ENCODE assay signal across 20 cellular contexts in genomic region chr10:123158682-123159081, GRCh38. TPM values are rescaled to one million over a fixed set of nuclear protein-coding genes. Genes with fewer than 3 reads are reported as not detected.
DNase-seq lines count a peak whose midpoint lies in the region; ATAC-seq, FAIRE-seq and TF ChIP-seq lines count a peak whose summit lies in the region.
"Had no signal": no experiment of that assay in that cellular context is flagged by ENCODE, and none has a peak within 500 bp of the region (broad histone marks: within the 10 kb centered on the region; RNA-seq: fewer than 3 reads in every experiment).

No MANE protein-coding gene starts in this region.

- TF ChIP-seq POLR2A in suprapubic skin (IDR thresholded peaks at IDR 0.05) = no peak

- CTCF ChIA-PET in SK-N-SH (lab: Yijun Ruan, JAX) = interaction anchor here (1.1 to 1.4 kb wide), 2 partner anchors 19 to 222 kb away, joined by 4 read pairs; no protein-coding TSS in a partner anchor
- CTCF ChIA-PET in T-cell (lab: Charles Lee) = interaction anchor here in 1 of 2 donors (1.2 kb wide), 1 partner anchor 83 kb away, joined by 3 read pairs; no protein-coding TSS in a partner anchor

- no peak for DNase-seq in SK-N-SH
- no peak for DNase-seq in GM06990 (ENCODE audit: extremely low read depth, insufficient read length)
- no peak for DNase-seq in T-cell
- no peak for DNase-seq in frontal cortex (ENCODE audit: low spot score in 2 of 2)
- no peak for DNase-seq in suprapubic skin (ENCODE audit: low spot score in 2 of 2)
- DNase-seq in DMS53 (lab: John Stamatoyannopoulos, UW) = no peak
- no peak for DNase-seq in cerebellum (ENCODE audit: low spot score)
- DNase-seq: activated B cell treated with CpG ODN at 0.5 μM for 24 hours; foreskin fibroblast; GDM1; NCI-H1092; stimulated activated CD4-positive, alpha-beta T cell treated with anti-CD3 and anti-CD28 coated beads, Interleukin-4, amount 100 ng/mL, for 1 hour had no signal

- H3K9ac ChIP-seq in SK-N-SH = no peak overlapping the region
- H3K9ac ChIP-seq: neural progenitor cell had no signal

- no peak for TF ChIP-seq RAD21 in SK-N-SH (IDR thresholded peaks at IDR 0.05; ENCODE audit: low read length)

- no peaks in the 10 kb centered on the region for H3K9me2 ChIP-seq in SK-N-SH

- no peak for TF ChIP-seq EP300 in SK-N-SH (IDR thresholded peaks at IDR 0.05; ENCODE audit: borderline replicate concordance in 1 of 2, low read depth in 1 of 2, low read length in 1 of 2)
- TF ChIP-seq EP300 in suprapubic skin (IDR thresholded peaks at IDR 0.05) = no peak

- no peak overlapping the region for H2AFZ ChIP-seq in SK-N-SH (ENCODE audit: low read depth)
- H2AFZ ChIP-seq: neural progenitor cell had no signal

- peaks cover 15% of the 10 kb centered on the region for H3F3A ChIP-seq in SK-N-SH (replicated peaks; ENCODE audit: insufficient read depth)

- peaks cover 93% of the 10 kb centered on the region for H3K79me2 ChIP-seq in SK-N-SH (ENCODE audit: insufficient read depth)

- H3K36me3 ChIP-seq in SK-N-SH (replicated peaks in 1 of 2; ENCODE audit: control insufficient read depth in 1 of 2, insufficient read depth in 2 of 2, low read length in 1 of 2) = peaks cover 77 to 78% of the 10 kb centered on the region in 2 experiments
- peaks cover 9% of the 10 kb centered on the region for H3K36me3 ChIP-seq in GM06990 (ENCODE audit: control insufficient read depth, insufficient read depth, low read length)
- H3K36me3 ChIP-seq in suprapubic skin = peaks cover 58% of the 10 kb centered on the region

- peak overlapping the region; percentile 80; the same call in 1 of the 2 replicates for H3K4me2 ChIP-seq in SK-N-SH

- H3K36me3 Mint-ChIP-seq in T-cell = peaks cover 47% of the 10 kb centered on the region

- ATAC-seq in SK-N-SH treated with all-trans-retinoic acid at 6 μM for 48 hours (no peak), T-cell (replicated peaks in 1 of 4) (no peak)

- no peaks in the 10 kb centered on the region for H3K27me3 Mint-ChIP-seq in T-cell
- H3K27me3 Mint-ChIP-seq: activated B cell treated with CpG ODN at 0.5 μM for 24 hours had no signal

- H3K27ac Mint-ChIP-seq in T-cell = peak overlapping the region; percentile 40 to 57
- H3K27ac Mint-ChIP-seq: activated B cell treated with CpG ODN at 0.5 μM for 24 hours, neural progenitor cell, type B pancreatic cell had no signal

- no peaks in the 10 kb centered on the region for H3K9me3 Mint-ChIP-seq in T-cell
- H3K9me3 Mint-ChIP-seq: activated B cell treated with CpG ODN at 0.5 μM for 24 hours, neural progenitor cell, type B pancreatic cell had no signal

- FAIRE-seq in frontal cortex (lab: Jason Lieb, UNC) = peak; percentile 30
- FAIRE-seq: bronchial epithelial cell had no signal

- H3K4me3 Mint-ChIP-seq in T-cell = peak overlapping the region in 1 of 3 donors; percentile 6
- H3K4me3 Mint-ChIP-seq: activated B cell treated with CpG ODN at 0.5 μM for 24 hours, neural progenitor cell, type B pancreatic cell had no signal

- H3K4me3 ChIP-seq in SK-N-SH (ENCODE audit: low read depth in 2 of 2, low read length in 1 of 2) (0 out of 4 replicates have a peak overlapping the region, but pooled peaks of 1 of the 2 experiments have one; percentile 31), GM06990 (replicated peaks; ENCODE audit: low read depth, low read length) (0 out of 2 replicates have a peak overlapping the region, but pooled peaks have one; percentile 83), suprapubic skin (no peak overlapping the region)
- H3K4me3 ChIP-seq: lung, neural progenitor cell, right atrium auricular region had no signal

- peaks cover 13 to 29% of the 10 kb centered on the region in 2 experiments; a peak in 3 of 4 replicates for H3K4me1 ChIP-seq in SK-N-SH (ENCODE audit: control insufficient read depth in 1 of 2, insufficient read depth in 2 of 2, low read depth in 1 of 2, low read length in 1 of 2)
- peaks cover 11% of the 10 kb centered on the region for H3K4me1 ChIP-seq in suprapubic skin

- H3K27ac ChIP-seq in SK-N-SH (ENCODE audit: low read depth in 2 of 2, low read length in 1 of 2) = no peak overlapping the region
- no peak overlapping the region for H3K27ac ChIP-seq in suprapubic skin
- H3K27ac ChIP-seq: 22Rv1, neural progenitor cell, right atrium auricular region had no signal

- 84% methylated on average over 1 of the region's 1 CpG for WGBS in SK-N-SH (ENCODE audit: low lambda C conversion rate)
- 77% methylated on average over 1 of the region's 1 CpG for WGBS in suprapubic skin

- peaks cover 78% of the 10 kb centered on the region for H4K20me1 ChIP-seq in SK-N-SH (ENCODE audit: insufficient read depth)

- H3K9me3 ChIP-seq in SK-N-SH (no peaks in the 10 kb centered on the region), suprapubic skin (no peaks in the 10 kb centered on the region)
- H3K9me3 ChIP-seq: right atrium auricular region had no signal

- no peak for TF ChIP-seq CTCF in SK-N-SH (IDR thresholded peaks at IDR 0.05)
- TF ChIP-seq CTCF in GM06990 (IDR thresholded peaks at IDR 0.05; ENCODE audit: insufficient read depth, low read length, poor library complexity, severe bottlenecking) = no peak
- no peak for TF ChIP-seq CTCF in suprapubic skin (IDR thresholded peaks at IDR 0.05)

- POLR2A ChIA-PET in SK-N-SH (lab: Yijun Ruan, JAX) (no interaction called here), T-cell (lab: Charles Lee) (no interaction called here)

- H3K4me1 Mint-ChIP-seq in T-cell = peaks cover 76 to 82% (median 77%) of the 10 kb centered on the region in 3 donors

- no peaks in the 10 kb centered on the region for H3K27me3 ChIP-seq in SK-N-SH (ENCODE audit: insufficient read depth)
- H3K27me3 ChIP-seq in GM06990 (replicated peaks; ENCODE audit: control insufficient read depth, insufficient read depth, low read length) = no peaks in the 10 kb centered on the region
- H3K27me3 ChIP-seq in suprapubic skin = no peaks in the 10 kb centered on the region
- H3K27me3 ChIP-seq: right atrium auricular region had no signal

TF ChIP-seq in SK-N-SH, 30 proteins besides CTCF, POLR2A, EP300 and RAD21 (continues in another document):
- TF ChIP-seq FOXM1 (IDR thresholded peaks at IDR 0.05; ENCODE audit: low read depth) = no peak
- no peak for TF ChIP-seq NRF1 (IDR thresholded peaks at IDR 0.05; ENCODE audit: low read depth, low read length)
- TF ChIP-seq SIN3A (IDR thresholded peaks at IDR 0.05; ENCODE audit: borderline replicate concordance, low read depth, low read length) = no peak
- TF ChIP-seq TEAD4 (IDR thresholded peaks at IDR 0.05; ENCODE audit: borderline replicate concordance, insufficient read depth) = no peak
- TF ChIP-seq ZBTB33 (IDR thresholded peaks at IDR 0.05; ENCODE audit: borderline replicate concordance, low read depth) = no peak

TF ChIP-seq in SK-N-SH treated with all-trans-retinoic acid at 6 μM for 48 hours, 23 proteins besides CTCF, POLR2A, EP300 and RAD21 (continues in another document):
- TF ChIP-seq ZNF70 (CRISPR knock-in tag; IDR thresholded peaks at IDR 0.05) (no peak), OSR1 (CRISPR knock-in tag; IDR thresholded peaks at IDR 0.05) (no peak), TSHZ2 (CRISPR knock-in tag; IDR thresholded peaks at IDR 0.05) (no peak), GLIS3 (CRISPR knock-in tag; IDR thresholded peaks at IDR 0.05) (no peak), ZNF8 (CRISPR knock-in tag; IDR thresholded peaks at IDR 0.05) (no peak), ZFP3 (CRISPR knock-in tag; IDR thresholded peaks at IDR 0.05) (no peak)

RNA-seq across cellular contexts. Expression of gene BUB3, which starts 4.5 kb away (rescaled TPM):
- 202 and 209 TPM in 2 replicates for polyA plus RNA-seq in SK-N-SH (2012; rRNA removed)
- polyA plus RNA-seq in SK-N-SH (2012; cell fraction: cytosol; rRNA removed) = 122 and 171 TPM in 2 replicates
- polyA plus RNA-seq in SK-N-SH (2012; cell fraction: nucleus; rRNA removed) = 193 and 249 TPM in 2 replicates
- total RNA-seq in T-cell (100 to 1,000 TPM; 116 to 139 (median 127) TPM), frontal cortex (90.1 TPM), suprapubic skin (100 to 1,000 TPM in 1 of 4 donors, 10 to 100 TPM in 3; 87.3 to 134 (median 91.3) TPM), cerebellum (150 TPM)

RNA-seq across cellular contexts. Expression of gene HMX2, which starts 10.7 kb away (rescaled TPM):
- not detected in 2 replicates for polyA plus RNA-seq in SK-N-SH (2012; rRNA removed)
- polyA plus RNA-seq in SK-N-SH (2012; cell fraction: cytosol; rRNA removed) = not detected in 2 replicates
- polyA plus RNA-seq in SK-N-SH (2012; cell fraction: nucleus; rRNA removed) = not detected in 2 replicates
- total RNA-seq in T-cell (not detected), frontal cortex (not detected), suprapubic skin (not detected), cerebellum (not detected)
- total RNA-seq: bronchial epithelial cell, lung, right atrium auricular region, SK-MEL-5 had no signal
- polyA plus RNA-seq: lung had no signal

RNA-seq across cellular contexts. Expression of gene HMX3, which starts 22.9 kb away (rescaled TPM):
- polyA plus RNA-seq in SK-N-SH (2012; rRNA removed) = not detected in 2 replicates
- not detected in 2 replicates for polyA plus RNA-seq in SK-N-SH (2012; cell fraction: cytosol; rRNA removed)
- polyA plus RNA-seq in SK-N-SH (2012; cell fraction: nucleus; rRNA removed) = not detected in 2 replicates
- total RNA-seq in T-cell (under 1 TPM in 1 of 5 donors, not detected in 4; 0.33 TPM), frontal cortex (not detected), suprapubic skin (not detected), cerebellum (not detected)
- total RNA-seq: activated B cell treated with CpG ODN at 0.5 μM for 24 hours, bronchial epithelial cell, lung, right atrium auricular region had no signal
- polyA plus RNA-seq: lung had no signal
